In genomic region chr16:21277927-21278706, GRCh38 we compare ENCODE assay signal across 8 cellular contexts. TPM values are rescaled to one million over a fixed set of nuclear protein-coding genes. Genes with fewer than 3 reads are reported as not detected.
DNase-seq lines count a peak whose midpoint lies in the region; ATAC-seq and TF ChIP-seq lines count a peak whose summit lies in the region.

Gene CRYM (minus strand): TSS chr16:21278290. CDS start chr16:21278251, 39 bp downstream.

- peaks cover 64 to 71% of the 10 kb centered on the region in 2 donors for H3K27me3 Mint-ChIP-seq in T-cell

- TF ChIP-seq CTCF in cardiac fibroblast (IDR thresholded peaks at IDR 0.05; ENCODE audit: low read depth, low read length), result peak; percentile 74

- no peaks in the 10 kb centered on the region for H3K36me3 Mint-ChIP-seq in T-cell

- intact Hi-C loops in left colon (cut with DNase I, micrococcal nuclease), result loop anchor here in 1 of 2 donors (10.0 kb wide), 1 partner anchor 93 kb away; no protein-coding TSS in a partner anchor

- CTCF ChIA-PET in T-cell (lab: Charles Lee), result no interaction called here

- peak within 1 kb of the TSS; percentile 11 to 54 (median 29) for H3K4me3 Mint-ChIP-seq in T-cell

- POLR2A ChIA-PET in T-cell (lab: Charles Lee), result interaction anchor here in 1 of 2 donors (0.5 kb wide), 1 partner anchor 343 kb away, joined by 3 read pairs; no protein-coding TSS in a partner anchor

- ATAC-seq in T-cell (replicated peaks in 1 of 4), result peak in 3 of 4 experiments; percentile 67 to 79 (median 73)
- peak; percentile 98 for ATAC-seq in left colon
- no peak for ATAC-seq in GM19023 (IDR thresholded peaks at IDR 0.05; ENCODE audit: unreplicated experiment)

- DNase-seq in activated CD8-positive, alpha-beta memory T cell treated with anti-CD3 and anti-CD28 coated beads for 24 hours, result peak; percentile 69
- DNase-seq in activated CD8-positive, alpha-beta memory T cell treated with anti-CD3 and anti-CD28 coated beads, Interleukin-2, amount 50 U/mL, for 4 hours, result no peak
- DNase-seq in HuH-7 (ENCODE audit: low spot score) (peak; percentile 80), T-cell (peak in 22 of 34 experiments; percentile 4 to 41 (median 17)), cardiac fibroblast (ENCODE audit: low read depth in 2 of 2) (peak; percentile 31 to 43), left colon (peak; percentile 58 to 88)
- peak; percentile 15 for DNase-seq in stimulated activated CD4-positive, alpha-beta T cell treated with anti-CD3 and anti-CD28 coated beads, Interleukin-2, amount 100 ng/mL, for 4 hours (ENCODE audit: low read depth)

- no peak within 1 kb of the TSS for H3K27ac Mint-ChIP-seq in T-cell

- peak within 1 kb of the TSS; percentile 35 to 43 for H3K4me3 ChIP-seq in cardiac fibroblast (replicated peaks in 1 of 2; ENCODE audit: low read depth in 2 of 2, low read length in 2 of 2)

- H3K9me3 Mint-ChIP-seq in T-cell, result no peaks in the 10 kb centered on the region

- H3K4me1 Mint-ChIP-seq in T-cell, result peaks cover 7 to 8% (median 7%) of the 10 kb centered on the region in 3 donors

RNA-seq across cellular contexts. Expression of gene CRYM, which starts in this region (rescaled TPM):
- under 1 TPM in 2 of 5 donors, not detected in 3; 0.19 to 0.23 TPM for total RNA-seq in T-cell
- total RNA-seq in left colon, result 10 to 100 TPM; 12.9 to 15.7 TPM

Comparison
In these comparisons a context has a peak if more than half of its experiments do, and no peak if none do; other contexts are left out.
1. RNA of gene CRYM (total RNA-seq): 12.9 to 15.7 TPM in left colon; 0.19 to 0.23 TPM in T-cell; every median in the first group is over 10 times any median in the second.
2. Peak in DNase-seq and ATAC-seq in T-cell; RNA of the gene not detected or under 1 TPM.